In genomic region chr19:10251792-10252694, GRCh38 we compare ENCODE assay signal across 1 cellular context.
TF ChIP-seq lines count a peak whose summit lies in the region.

MRPL4 (plus strand) TSS chr19:10252214; CDS start chr19:10252254, 40 bp downstream.

TF ChIP-seq in K562, 482 proteins besides CTCF, POLR2A, EP300 and RAD21 (continued from another document and continues in another):
- TF ChIP-seq ZNF609 (CRISPR knock-in tag; IDR thresholded peaks at IDR 0.05; ENCODE audit: borderline replicate concordance) (no peak), PRMT5 (CRISPR knock-in tag; IDR thresholded peaks at IDR 0.05) (0 out of 2 replicates have a peak, but pooled peaks have one; percentile 9), MEF2A (IDR thresholded peaks at IDR 0.05; ENCODE audit: control insufficient read depth, low read depth, low read length) (no peak), RNF2 (IDR thresholded peaks at IDR 0.05) (peak; percentile 71), ETV1 (tag; conservative IDR thresholded peaks at IDR 0.05; ENCODE audit: low read depth) (peak; percentile 49), MLLT1 (IDR thresholded peaks at IDR 0.05) (peak in 1 of 2 experiments; percentile 87; a peak in 2 of 4 replicates), ZNF263 (CRISPR knock-in tag; IDR thresholded peaks at IDR 0.05; ENCODE audit: borderline replicate concordance) (peak; percentile 67), JUN (IDR thresholded peaks at IDR 0.05; ENCODE audit: borderline replicate concordance, low read depth, low read length) (peak; percentile 84), JUN (CRISPR knock-in tag; IDR thresholded peaks at IDR 0.05; ENCODE audit: borderline replicate concordance) (no peak; the same call in 1 of the 2 replicates), MYC (IDR thresholded peaks at IDR 0.05; ENCODE audit: low read depth, low read length) (peak; percentile 98), MYC (CRISPR knock-in tag; IDR thresholded peaks at IDR 0.05; ENCODE audit: borderline replicate concordance, low read depth) (peak; percentile 92; the same call in 1 of the 2 replicates), TFE3 (CRISPR knock-in tag; IDR thresholded peaks at IDR 0.05) (no peak), ZFP30 (CRISPR knock-in tag; IDR thresholded peaks at IDR 0.05; ENCODE audit: borderline replicate concordance) (no peak), ZNF398 (CRISPR knock-in tag; IDR thresholded peaks at IDR 0.05) (no peak), KLF1 (tag; IDR thresholded peaks at IDR 0.05) (peak; percentile 75; the same call in 1 of the 2 replicates), ZKSCAN1 (IDR thresholded peaks at IDR 0.05; ENCODE audit: low read depth, low read length) (0 out of 2 replicates have a peak, but pooled peaks have one; percentile 60), ESRRB (CRISPR knock-in tag; IDR thresholded peaks at IDR 0.05; ENCODE audit: borderline replicate concordance) (no peak), NCOA4 (IDR thresholded peaks at IDR 0.05; ENCODE audit: partially characterized antibody) (no peak), ZNF77 (CRISPR knock-in tag; IDR thresholded peaks at IDR 0.05) (0 out of 2 replicates have a peak, but pooled peaks have one; percentile 68), CTCFL (IDR thresholded peaks at IDR 0.05; ENCODE audit: borderline replicate concordance, insufficient read depth, low read depth, low read length, poor library complexity, severe bottlenecking) (no peak), ZNF75A (CRISPR knock-in tag; IDR thresholded peaks at IDR 0.05) (no peak), ZNF232 (CRISPR knock-in tag; IDR thresholded peaks at IDR 0.05) (peak; percentile 85), KLF10 (CRISPR knock-in tag; IDR thresholded peaks at IDR 0.05) (no peak), RUNX1 (IDR thresholded peaks at IDR 0.05; ENCODE audit: low read depth) (no peak), CEBPG (CRISPR knock-in tag; IDR thresholded peaks at IDR 0.05) (peak; percentile 45; the same call in 1 of the 2 replicates), CEBPG (tag; conservative IDR thresholded peaks at IDR 0.05 in 1 of 2, IDR thresholded peaks at IDR 0.05 in 1 of 2) (no peak), XRCC3 (IDR thresholded peaks at IDR 0.05) (no peak), XRCC4 (IDR thresholded peaks at IDR 0.05; ENCODE audit: extremely low read depth, insufficient read depth, insufficient read length) (no peak), TFAM (CRISPR knock-in tag; conservative IDR thresholded peaks at IDR 0.05) (no peak), ATF7 (IDR thresholded peaks at IDR 0.05) (peak; percentile 98), KAT7 (CRISPR knock-in tag; IDR thresholded peaks at IDR 0.05; ENCODE audit: borderline replicate concordance) (peak; percentile 90; the same call in 1 of the 2 replicates), NR3C1 (CRISPR knock-in tag; IDR thresholded peaks at IDR 0.05) (peak; percentile 92; the same call in 1 of the 2 replicates), ZBTB33 (CRISPR knock-in tag; IDR thresholded peaks at IDR 0.05) (no peak; the same call in 1 of the 2 replicates), IRF9 (tag; IDR thresholded peaks at IDR 0.05) (no peak), MEIS2 (IDR thresholded peaks at IDR 0.05; ENCODE audit: partially characterized antibody) (no peak), ZNF23 (CRISPR knock-in tag; IDR thresholded peaks at IDR 0.05) (no peak), MED1 (CRISPR knock-in tag; IDR thresholded peaks at IDR 0.05; ENCODE audit: borderline replicate concordance) (no peak), ARID2 (IDR thresholded peaks at IDR 0.05) (no peak), TEAD1 (CRISPR knock-in tag; IDR thresholded peaks at IDR 0.05) (peak; percentile 40 to 81; a peak in 3 of 4 replicates), BRD9 (IDR thresholded peaks at IDR 0.05; ENCODE audit: low read depth, partially characterized antibody) (no peak), ZNF3 (CRISPR knock-in tag; IDR thresholded peaks at IDR 0.05) (no peak), ZNF174 (CRISPR knock-in tag; IDR thresholded peaks at IDR 0.05) (no peak), CBX1 (IDR thresholded peaks at IDR 0.05; ENCODE audit: low read depth) (peak; percentile 82), HDAC2 (IDR thresholded peaks at IDR 0.05) (peak; percentile 69; the same call in 1 of the 2 replicates)
- TF ChIP-seq, protein P1, sequence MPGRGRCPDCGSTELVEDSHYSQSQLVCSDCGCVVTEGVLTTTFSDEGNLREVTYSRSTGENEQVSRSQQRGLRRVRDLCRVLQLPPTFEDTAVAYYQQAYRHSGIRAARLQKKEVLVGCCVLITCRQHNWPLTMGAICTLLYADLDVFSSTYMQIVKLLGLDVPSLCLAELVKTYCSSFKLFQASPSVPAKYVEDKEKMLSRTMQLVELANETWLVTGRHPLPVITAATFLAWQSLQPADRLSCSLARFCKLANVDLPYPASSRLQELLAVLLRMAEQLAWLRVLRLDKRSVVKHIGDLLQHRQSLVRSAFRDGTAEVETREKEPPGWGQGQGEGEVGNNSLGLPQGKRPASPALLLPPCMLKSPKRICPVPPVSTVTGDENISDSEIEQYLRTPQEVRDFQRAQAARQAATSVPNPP (IDR thresholded peaks at IDR 0.05; ENCODE audit: borderline replicate concordance, insufficient read depth, insufficient read length), result no peak
- TF ChIP-seq, protein P2, sequence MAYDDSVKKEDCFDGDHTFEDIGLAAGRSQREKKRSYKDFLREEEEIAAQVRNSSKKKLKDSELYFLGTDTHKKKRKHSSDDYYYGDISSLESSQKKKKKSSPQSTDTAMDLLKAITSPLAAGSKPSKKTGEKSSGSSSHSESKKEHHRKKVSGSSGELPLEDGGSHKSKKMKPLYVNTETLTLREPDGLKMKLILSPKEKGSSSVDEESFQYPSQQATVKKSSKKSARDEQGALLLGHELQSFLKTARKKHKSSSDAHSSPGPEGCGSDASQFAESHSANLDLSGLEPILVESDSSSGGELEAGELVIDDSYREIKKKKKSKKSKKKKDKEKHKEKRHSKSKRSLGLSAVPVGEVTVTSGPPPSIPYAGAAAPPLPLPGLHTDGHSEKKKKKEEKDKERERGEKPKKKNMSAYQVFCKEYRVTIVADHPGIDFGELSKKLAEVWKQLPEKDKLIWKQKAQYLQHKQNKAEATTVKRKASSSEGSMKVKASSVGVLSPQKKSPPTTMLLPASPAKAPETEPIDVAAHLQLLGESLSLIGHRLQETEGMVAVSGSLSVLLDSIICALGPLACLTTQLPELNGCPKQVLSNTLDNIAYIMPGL (CRISPR knock-in tag; IDR thresholded peaks at IDR 0.05), result peak; percentile 47; the same call in 1 of the 2 replicates
